In the genomic region with DNA sequence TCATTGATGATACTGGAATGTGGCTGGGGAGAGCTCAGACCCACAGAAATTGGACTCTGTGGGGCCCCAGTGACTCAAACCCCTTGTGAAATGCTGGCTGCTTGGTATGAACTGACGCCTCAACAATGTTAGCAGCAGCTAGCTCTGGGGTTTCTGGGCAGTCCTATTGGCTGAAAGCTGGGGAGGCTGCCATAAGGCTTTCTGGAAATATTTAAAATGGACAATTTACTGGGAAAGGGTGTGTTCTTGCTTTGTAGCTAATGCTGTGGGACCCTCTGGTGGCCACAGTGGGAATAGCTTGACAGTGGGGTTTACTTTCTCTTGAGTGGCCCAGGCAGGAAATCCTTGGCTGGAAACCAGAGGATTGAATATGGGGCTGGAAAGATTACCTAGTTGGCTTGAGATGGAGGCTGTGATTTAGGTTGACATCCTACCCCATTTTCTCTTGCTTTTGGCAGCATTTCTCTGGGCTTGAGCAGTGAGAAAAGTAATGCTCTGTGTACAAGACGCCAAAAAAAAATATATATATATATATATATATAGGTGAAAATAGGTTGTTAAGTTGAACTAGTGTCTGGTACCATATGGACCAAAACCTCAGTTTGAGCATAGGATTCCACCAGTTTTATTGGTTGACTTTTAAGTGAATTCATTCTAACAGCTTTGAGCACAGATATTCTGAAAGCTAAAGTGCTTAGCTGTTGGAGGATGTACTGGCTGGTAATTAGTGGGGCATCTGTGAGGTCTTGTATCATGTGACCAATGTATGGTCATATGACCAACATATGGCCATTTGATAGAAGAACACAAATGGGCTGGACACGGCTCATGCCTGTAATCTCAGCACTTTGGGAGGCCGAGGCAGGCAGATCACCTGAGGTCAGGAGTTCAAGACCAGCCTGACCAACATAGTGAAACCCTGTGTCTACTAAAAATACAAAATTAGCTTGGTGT, we compare ENCODE assay signal across 8 cellular contexts. TPM values are rescaled to one million over a fixed set of nuclear protein-coding genes. Genes with fewer than 3 reads are reported as not detected.
DNase-seq lines count a peak whose midpoint lies in the region; ATAC-seq and TF ChIP-seq lines count a peak whose summit lies in the region.

No MANE protein-coding gene starts in this region.

- H3K18ac ChIP-seq in H9 (ENCODE audit: insufficient read length, low read depth, low read length): no peak overlapping the region

- no peak overlapping the region for H3K23ac ChIP-seq in H9 (ENCODE audit: insufficient read length, low read depth, low read length)

- H3K27me3 ChIP-seq in H9 (ENCODE audit: insufficient read depth, low read length): no peaks in the 10 kb centered on the region

- intact Hi-C loops in activated CD4-positive, alpha-beta T cell treated with anti-CD3 and anti-CD28 coated beads, Interleukin-2, amount 10 ng/mL, durations not matched to agents 24 days and 14 days (cut with micrococcal nuclease): loop anchor here (1.0 kb wide), 1 partner anchor 68 kb away; no protein-coding TSS in a partner anchor

- H3K4me1 ChIP-seq in H9 (ENCODE audit: insufficient read depth, low read length): no peaks in the 10 kb centered on the region; the same call in 1 of the 2 replicates

- peaks cover 5 to 12% of the 10 kb centered on the region in 2 experiments; a peak in 3 of 4 replicates for H3K4me1 Mint-ChIP-seq in H9
- H3K4me1 Mint-ChIP-seq in activated CD4-positive, alpha-beta T cell treated with anti-CD3 and anti-CD28 coated beads, Interleukin-2, amount 10 ng/mL, durations not matched to agents 24 days and 14 days: peaks cover 8% of the 10 kb centered on the region

- no peaks in the 10 kb centered on the region for H3K36me3 Mint-ChIP-seq in H9 (ENCODE audit: insufficient read depth in 1 of 3, low read depth in 3 of 3)
- H3K36me3 Mint-ChIP-seq in activated CD4-positive, alpha-beta T cell treated with anti-CD3 and anti-CD28 coated beads, Interleukin-2, amount 10 ng/mL, durations not matched to agents 24 days and 14 days (ENCODE audit: low read depth): no peaks in the 10 kb centered on the region

- H3T11ph ChIP-seq in H9 (ENCODE audit: low read length): no peak overlapping the region

- H4K20me1 ChIP-seq in H9 (ENCODE audit: control insufficient read depth, insufficient read depth, insufficient read length): no peaks in the 10 kb centered on the region

- no peak for ATAC-seq in HG03432 (IDR thresholded peaks at IDR 0.05; ENCODE audit: unreplicated experiment)

- H3K27ac ChIP-seq in H9 (ENCODE audit: insufficient read length, low read depth, low read length): no peak overlapping the region

- H3K14ac ChIP-seq in H9 (ENCODE audit: insufficient read depth, low read length): no peak overlapping the region

- H4K5ac ChIP-seq in H9 (ENCODE audit: insufficient read length, low read depth, low read length): no peak overlapping the region

- H3K27me3 Mint-ChIP-seq in H9 (ENCODE audit: low read depth): peaks cover 7% of the 10 kb centered on the region
- H3K27me3 Mint-ChIP-seq in activated CD4-positive, alpha-beta T cell treated with anti-CD3 and anti-CD28 coated beads, Interleukin-2, amount 10 ng/mL, durations not matched to agents 24 days and 14 days: peaks cover 31% of the 10 kb centered on the region

- no peak overlapping the region for H2BK20ac ChIP-seq in H9 (ENCODE audit: low read depth, low read length, poor library complexity, severe bottlenecking)

- no peak overlapping the region for H3K56ac ChIP-seq in H9 (ENCODE audit: insufficient read length, low read depth, low read length)

- no peak overlapping the region for H4K91ac ChIP-seq in H9 (ENCODE audit: insufficient read length, low read depth, low read length)

- H2AFZ ChIP-seq in H9 (ENCODE audit: low read length): no peak overlapping the region

- no peaks in the 10 kb centered on the region for H3K9me3 ChIP-seq in H9 (ENCODE audit: control insufficient read depth, low read depth, low read length)

- no peaks in the 10 kb centered on the region for H3K9me3 Mint-ChIP-seq in H9
- no peaks in the 10 kb centered on the region for H3K9me3 Mint-ChIP-seq in activated CD4-positive, alpha-beta T cell treated with anti-CD3 and anti-CD28 coated beads, Interleukin-2, amount 10 ng/mL, durations not matched to agents 24 days and 14 days

- peak; percentile 91 for TF ChIP-seq CTCF in H9 (conservative IDR thresholded peaks at IDR 0.05)

- H2BK120ac ChIP-seq in H9 (ENCODE audit: low read depth, low read length, poor library complexity, severe bottlenecking): no peak overlapping the region

- no peak overlapping the region for H3K4me3 Mint-ChIP-seq in H9
- no peak overlapping the region for H3K4me3 Mint-ChIP-seq in activated CD4-positive, alpha-beta T cell treated with anti-CD3 and anti-CD28 coated beads, Interleukin-2, amount 10 ng/mL, durations not matched to agents 24 days and 14 days

- peak overlapping the region in 1 of 3 experiments; percentile 46; a peak in 2 of 7 replicates for H3K27ac Mint-ChIP-seq in H9
- no peak overlapping the region for H3K27ac Mint-ChIP-seq in activated CD4-positive, alpha-beta T cell treated with anti-CD3 and anti-CD28 coated beads, Interleukin-2, amount 10 ng/mL, durations not matched to agents 24 days and 14 days

- H3K79me2 ChIP-seq in H9 (ENCODE audit: insufficient read depth, low read length): no peaks in the 10 kb centered on the region

- no peak overlapping the region for H4K8ac ChIP-seq in H9 (replicated peaks; ENCODE audit: insufficient read length, low read depth, low read length)

- no peaks in the 10 kb centered on the region for H3K23me2 ChIP-seq in H9 (ENCODE audit: insufficient read length, low read depth, low read length, poor library complexity, severe bottlenecking)

- WGBS in H9 (ENCODE audit: extremely low coverage, insufficient read length, low lambda C conversion rate): no CpG with 5 or more reads among the region's 4 CpGs

- H3K4ac ChIP-seq in H9 (ENCODE audit: low read depth, low read length): no peak overlapping the region

- no peak overlapping the region for H2BK5ac ChIP-seq in H9 (ENCODE audit: insufficient read length, low read length)

- DNase-seq in AML-193 (lab: John Stamatoyannopoulos, UW) (peak; percentile 27 to 59), H9 (peak; percentile 77), NCI-H510A treated with DMSO at 0.1 percent for 48 hours (lab: John Stamatoyannopoulos, UW) (peak; percentile 67), dermis blood vessel endothelial cell (peak; percentile 94), lung microvascular endothelial cell (ENCODE audit: low read depth in 2 of 2) (peak; percentile 88 to 89)
- DNase-seq in activated CD4-positive, alpha-beta T cell treated with anti-CD3 and anti-CD28 coated beads, Interleukin-2, amount 10 ng/mL, durations not matched to agents 24 days and 14 days: peak; percentile 93
- peak; percentile 22 to 65 (median 54) for DNase-seq in stimulated activated CD4-positive, alpha-beta T cell treated with anti-CD3 and anti-CD28 coated beads, TNF-alpha, amount 100 ng/mL, for 1 hour (ENCODE audit: low read depth in 3 of 3, low spot score in 1 of 3)

- H3K79me1 ChIP-seq in H9 (ENCODE audit: insufficient read depth, low read depth, low read length, poor library complexity, severe bottlenecking): no peaks in the 10 kb centered on the region

- H3K4me2 ChIP-seq in H9 (ENCODE audit: insufficient read depth, insufficient read length, low read length): no peak overlapping the region

- H2AK5ac ChIP-seq in H9 (ENCODE audit: insufficient read length, low read length): no peak overlapping the region

- H2BK15ac ChIP-seq in H9 (ENCODE audit: low read depth, low read length): no peak overlapping the region

- H2BK12ac ChIP-seq in H9 (ENCODE audit: insufficient read length, low read depth, low read length): no peak overlapping the region

- no peak overlapping the region for H3K9ac ChIP-seq in H9 (ENCODE audit: extremely low read depth, insufficient read length, low read length)

RNA-seq across cellular contexts. Expression of a gene that starts 8.2 kb away (rescaled TPM):
- total RNA-seq in H9 (2021) (160 and 162 TPM in 2 replicates), dermis blood vessel endothelial cell (148 and 239 TPM in 2 replicates), lung microvascular endothelial cell (127 and 147 TPM in 2 replicates)
- total RNA-seq in activated CD4-positive, alpha-beta T cell treated with anti-CD3 and anti-CD28 coated beads, Interleukin-2, amount 10 ng/mL, durations not matched to agents 24 days and 14 days: 103 and 107 TPM in 2 replicates

RNA-seq across cellular contexts. Expression of a gene that starts 34.9 kb away (rescaled TPM):
- total RNA-seq in H9 (2021) (302 and 303 TPM in 2 replicates), dermis blood vessel endothelial cell (12.3 and 24.6 TPM in 2 replicates), lung microvascular endothelial cell (4.8 and 18.7 TPM in 2 replicates)
- total RNA-seq in activated CD4-positive, alpha-beta T cell treated with anti-CD3 and anti-CD28 coated beads, Interleukin-2, amount 10 ng/mL, durations not matched to agents 24 days and 14 days: 218 TPM in 2 replicates

Comparison
In these comparisons a context has a peak if more than half of its experiments do, and no peak if none do; other contexts are left out.
1. DNase-seq: peak in every context shown above with its lines; median percentile 94 in dermis blood vessel endothelial cell; 93 in activated CD4-positive, alpha-beta T cell treated with anti-CD3 and anti-CD28 coated beads, Interleukin-2, amount 10 ng/mL, durations not matched to agents 24 days and 14 days; 88 in lung microvascular endothelial cell; 77 in H9; 67 in NCI-H510A treated with DMSO at 0.1 percent for 48 hours; 54 in stimulated activated CD4-positive, alpha-beta T cell treated with anti-CD3 and anti-CD28 coated beads, TNF-alpha, amount 100 ng/mL, for 1 hour; 43 in AML-193.